In the genomic region with DNA sequence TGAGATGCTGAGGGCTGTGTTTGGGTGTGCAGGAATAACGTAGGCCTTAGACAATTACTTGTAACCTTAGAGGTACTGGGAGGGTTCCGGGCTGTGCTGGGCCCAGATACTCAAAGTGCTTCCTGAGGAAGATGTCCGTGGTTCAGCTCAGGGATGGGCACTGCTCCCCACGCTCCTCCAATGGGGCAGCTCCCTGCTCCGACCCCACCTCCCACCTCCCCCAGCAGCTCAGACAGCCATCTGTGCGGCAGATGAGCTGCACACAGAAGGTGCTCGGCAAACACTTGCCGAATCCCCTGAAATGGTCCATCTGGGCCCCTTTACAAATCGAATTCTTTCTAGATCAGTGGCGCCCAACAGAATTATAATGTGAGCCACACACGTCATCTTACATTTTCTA, we compare ENCODE assay signal across 19 cellular contexts.
DNase-seq lines count a peak whose midpoint lies in the region; ATAC-seq and TF ChIP-seq lines count a peak whose summit lies in the region.
"Had no signal": no experiment of that assay in that cellular context is flagged by ENCODE, and none has a peak within 500 bp of the region (broad histone marks: within the 10 kb centered on the region; RNA-seq: fewer than 3 reads in every experiment).

No MANE protein-coding gene starts in this region.

- no peak for TF ChIP-seq CTCF in GM23338 (conservative IDR thresholded peaks at IDR 0.05; ENCODE audit: low read depth in 2 of 2)
- TF ChIP-seq CTCF in WERI-Rb-1 (IDR thresholded peaks at IDR 0.05; ENCODE audit: low read depth, low read length) = no peak

- no peaks in the 10 kb centered on the region; the same call in 1 of the 2 replicates for H3K9me2 ChIP-seq in GM23338 (ENCODE audit: insufficient read depth)

- H3K23ac ChIP-seq in neuronal stem cell (ENCODE audit: low read depth, low read length, poor library complexity) = peak overlapping the region; percentile 3

- H3K4me3 ChIP-seq in GM23338 (no peak overlapping the region), WERI-Rb-1 (ENCODE audit: low read depth, low read length) (no peak overlapping the region), neuronal stem cell (ENCODE audit: low read length in 2 of 2) (no peak overlapping the region)
- H3K4me3 ChIP-seq: GM23248, ovary, sigmoid colon, transverse colon had no signal

- peaks cover 9% of the 10 kb centered on the region; the same call in 1 of the 2 replicates for H3K27me3 ChIP-seq in GM23338 (ENCODE audit: insufficient read depth)
- H3K27me3 ChIP-seq in WERI-Rb-1 (ENCODE audit: insufficient read depth, low read depth, severe bottlenecking) = no peaks in the 10 kb centered on the region
- no peaks in the 10 kb centered on the region for H3K27me3 ChIP-seq in neuronal stem cell (ENCODE audit: control insufficient read depth in 3 of 3, insufficient read depth in 3 of 3, low read depth in 1 of 3, low read length in 3 of 3)
- H3K27me3 ChIP-seq: ovary, sigmoid colon, transverse colon had no signal

- H3K36me3 ChIP-seq in GM23338 (ENCODE audit: insufficient read depth) (no peaks in the 10 kb centered on the region), WERI-Rb-1 (no peaks in the 10 kb centered on the region), neuronal stem cell (replicated peaks in 1 of 2; ENCODE audit: control insufficient read depth in 2 of 2, insufficient read depth in 2 of 2, low read length in 2 of 2) (no peaks in the 10 kb centered on the region)
- H3K36me3 ChIP-seq: ovary, sigmoid colon, transverse colon had no signal

- H3K9me3 ChIP-seq in WERI-Rb-1 (ENCODE audit: severe bottlenecking) (no peaks in the 10 kb centered on the region), neuronal stem cell (replicated peaks in 1 of 2; ENCODE audit: control insufficient read depth in 2 of 2, insufficient read depth in 1 of 2, low read depth in 1 of 2, low read length in 2 of 2) (no peaks in the 10 kb centered on the region)
- H3K9me3 ChIP-seq: ovary, sigmoid colon, transverse colon had no signal

- H2BK12ac ChIP-seq in neuronal stem cell (ENCODE audit: low read length) = no peak overlapping the region

- no peak overlapping the region for H3K9ac ChIP-seq in neuronal stem cell (ENCODE audit: low read depth, low read length, poor library complexity)
- H3K9ac ChIP-seq: GM23248 had no signal

- H3K36me3 Mint-ChIP-seq in GM23338 (ENCODE audit: low read depth) = no peaks in the 10 kb centered on the region

- H3K27ac Mint-ChIP-seq in GM23338 = no peak overlapping the region; the same call in 1 of the 2 replicates

- H3K79me2 ChIP-seq in GM23338 (replicated peaks; ENCODE audit: insufficient read depth) = no peaks in the 10 kb centered on the region

- peak overlapping the region; percentile 90 for H3K18ac ChIP-seq in neuronal stem cell (ENCODE audit: low read length)

- no peak overlapping the region for H2AK5ac ChIP-seq in neuronal stem cell (ENCODE audit: low read depth, low read length)

- peaks cover 46% of the 10 kb centered on the region for H3K4me1 ChIP-seq in GM23338 (ENCODE audit: insufficient read depth)
- peaks cover 0 to 50% of the 10 kb centered on the region in 2 donors for H3K4me1 ChIP-seq in neuronal stem cell (ENCODE audit: control insufficient read depth in 2 of 2, insufficient read depth in 1 of 2, low read depth in 1 of 2, low read length in 2 of 2)

- H3K4ac ChIP-seq in neuronal stem cell (ENCODE audit: low read length) = no peak overlapping the region

- H3K4me1 Mint-ChIP-seq in GM23338 = peaks cover 54% of the 10 kb centered on the region

- no peaks in the 10 kb centered on the region for H3K79me1 ChIP-seq in neuronal stem cell (ENCODE audit: low read depth, low read length)

- H4K20me1 ChIP-seq in GM23338 (replicated peaks; ENCODE audit: insufficient read depth) = no peaks in the 10 kb centered on the region

- H3K14ac ChIP-seq in neuronal stem cell (ENCODE audit: low read length) = no peak overlapping the region

- H3K4me2 ChIP-seq in GM23338 (peak overlapping the region; percentile 57), neuronal stem cell (ENCODE audit: insufficient read depth, low read length, poor library complexity, severe bottlenecking) (no peak overlapping the region)

- ATAC-seq in GM23338 (peak; percentile 37), HG02759 (IDR thresholded peaks at IDR 0.05; ENCODE audit: unreplicated experiment) (no peak), HG02884 (IDR thresholded peaks at IDR 0.05; ENCODE audit: unreplicated experiment) (no peak), HG03175 (IDR thresholded peaks at IDR 0.05; ENCODE audit: unreplicated experiment) (no peak)

- no peaks in the 10 kb centered on the region for H3K9me3 Mint-ChIP-seq in GM23338
- H3K9me3 Mint-ChIP-seq: stimulated activated naive CD8-positive, alpha-beta T cell treated with anti-CD3 and anti-CD28 coated beads, Interleukin-15, Interleukin-2, amounts not matched to agents 100 ng/mL and 50 ng/mL, for 24 hours had no signal

- no peak overlapping the region for H3K4me3 Mint-ChIP-seq in GM23338

- H3K27ac ChIP-seq in GM23338 (ENCODE audit: low read depth) (no peak overlapping the region), WERI-Rb-1 (peak overlapping the region; percentile 69), neuronal stem cell (replicated peaks; ENCODE audit: low read length) (peak overlapping the region; percentile 75)
- H3K27ac ChIP-seq: GM23248 had no signal

- 0 out of 2 replicates have a peak, but pooled peaks cover 7% of the 10 kb centered on the region for H3F3A ChIP-seq in GM23338 (replicated peaks; ENCODE audit: low read depth)

- H3K27me3 Mint-ChIP-seq in GM23338 (ENCODE audit: insufficient read depth, low read depth, poor library complexity) = peaks cover 38% of the 10 kb centered on the region

- DNase-seq in GM23338 (ENCODE audit: low spot score) (peak; percentile 18), NCI-H1694 treated with DMSO at 0.1 percent for 48 hours (lab: John Stamatoyannopoulos, UW) (peak; percentile 97), WERI-Rb-1 (peak; percentile 86), neuronal stem cell (ENCODE audit: low spot score) (peak; percentile 39)
- DNase-seq: activated CD4-positive, alpha-beta T cell treated with anti-CD3 and anti-CD28 coated beads, Interleukin-2, amount 50 U/mL, for 48 hours; activated naive CD4-positive, alpha-beta T cell treated with Interleukin-2 at 50 U/mL for 16 hours; activated T-cell treated with anti-CD3 and anti-CD28 coated beads, Interleukin-2, amount 50 U/mL, for 1 hour; aorta; COR-L47; GM23248; MM.1S; NCI-H226; ovary; sigmoid colon; transverse colon had no signal

- no CpG with 5 or more reads among the region's 11 CpGs for WGBS in neuronal stem cell (ENCODE audit: extremely low coverage in 2 of 2, insufficient read length in 2 of 2, insufficient replicate concordance in 1 of 2), 2 donors

- peak overlapping the region; percentile 34 for H4K91ac ChIP-seq in neuronal stem cell (ENCODE audit: low read depth, low read length, poor library complexity)

- H2AFZ ChIP-seq in GM23338 (no peak overlapping the region), neuronal stem cell (ENCODE audit: low read length) (no peak overlapping the region)
- H2AFZ ChIP-seq: GM23248 had no signal

- no peak overlapping the region for H4K8ac ChIP-seq in neuronal stem cell (ENCODE audit: low read depth, low read length)

- H2BK120ac ChIP-seq in neuronal stem cell (ENCODE audit: low read depth, low read length) = peak overlapping the region; percentile 76

- H2BK5ac ChIP-seq in neuronal stem cell (ENCODE audit: low read length) = no peak overlapping the region

- H2BK15ac ChIP-seq in neuronal stem cell (ENCODE audit: low read length) = no peak overlapping the region

TF ChIP-seq in GM23338, 12 proteins besides CTCF, POLR2A, EP300 and RAD21:
- no peak for TF ChIP-seq JUNB (IDR thresholded peaks at IDR 0.05; ENCODE audit: unreplicated experiment)
- no peak for TF ChIP-seq EZH2 (IDR thresholded peaks at IDR 0.05; ENCODE audit: low read depth, unreplicated experiment)
- TF ChIP-seq NANOG (IDR thresholded peaks at IDR 0.05; ENCODE audit: borderline replicate concordance) = no peak
- no peak for TF ChIP-seq EZH2phosphoT487 (IDR thresholded peaks at IDR 0.05; ENCODE audit: unreplicated experiment)
- TF ChIP-seq, protein P1, sequence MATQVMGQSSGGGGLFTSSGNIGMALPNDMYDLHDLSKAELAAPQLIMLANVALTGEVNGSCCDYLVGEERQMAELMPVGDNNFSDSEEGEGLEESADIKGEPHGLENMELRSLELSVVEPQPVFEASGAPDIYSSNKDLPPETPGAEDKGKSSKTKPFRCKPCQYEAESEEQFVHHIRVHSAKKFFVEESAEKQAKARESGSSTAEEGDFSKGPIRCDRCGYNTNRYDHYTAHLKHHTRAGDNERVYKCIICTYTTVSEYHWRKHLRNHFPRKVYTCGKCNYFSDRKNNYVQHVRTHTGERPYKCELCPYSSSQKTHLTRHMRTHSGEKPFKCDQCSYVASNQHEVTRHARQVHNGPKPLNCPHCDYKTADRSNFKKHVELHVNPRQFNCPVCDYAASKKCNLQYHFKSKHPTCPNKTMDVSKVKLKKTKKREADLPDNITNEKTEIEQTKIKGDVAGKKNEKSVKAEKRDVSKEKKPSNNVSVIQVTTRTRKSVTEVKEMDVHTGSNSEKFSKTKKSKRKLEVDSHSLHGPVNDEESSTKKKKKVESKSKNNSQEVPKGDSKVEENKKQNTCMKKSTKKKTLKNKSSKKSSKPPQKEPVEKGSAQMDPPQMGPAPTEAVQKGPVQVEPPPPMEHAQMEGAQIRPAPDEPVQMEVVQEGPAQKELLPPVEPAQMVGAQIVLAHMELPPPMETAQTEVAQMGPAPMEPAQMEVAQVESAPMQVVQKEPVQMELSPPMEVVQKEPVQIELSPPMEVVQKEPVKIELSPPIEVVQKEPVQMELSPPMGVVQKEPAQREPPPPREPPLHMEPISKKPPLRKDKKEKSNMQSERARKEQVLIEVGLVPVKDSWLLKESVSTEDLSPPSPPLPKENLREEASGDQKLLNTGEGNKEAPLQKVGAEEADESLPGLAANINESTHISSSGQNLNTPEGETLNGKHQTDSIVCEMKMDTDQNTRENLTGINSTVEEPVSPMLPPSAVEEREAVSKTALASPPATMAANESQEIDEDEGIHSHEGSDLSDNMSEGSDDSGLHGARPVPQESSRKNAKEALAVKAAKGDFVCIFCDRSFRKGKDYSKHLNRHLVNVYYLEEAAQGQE (IDR thresholded peaks at IDR 0.05; ENCODE audit: unreplicated experiment) = no peak
- TF ChIP-seq, protein P2, sequence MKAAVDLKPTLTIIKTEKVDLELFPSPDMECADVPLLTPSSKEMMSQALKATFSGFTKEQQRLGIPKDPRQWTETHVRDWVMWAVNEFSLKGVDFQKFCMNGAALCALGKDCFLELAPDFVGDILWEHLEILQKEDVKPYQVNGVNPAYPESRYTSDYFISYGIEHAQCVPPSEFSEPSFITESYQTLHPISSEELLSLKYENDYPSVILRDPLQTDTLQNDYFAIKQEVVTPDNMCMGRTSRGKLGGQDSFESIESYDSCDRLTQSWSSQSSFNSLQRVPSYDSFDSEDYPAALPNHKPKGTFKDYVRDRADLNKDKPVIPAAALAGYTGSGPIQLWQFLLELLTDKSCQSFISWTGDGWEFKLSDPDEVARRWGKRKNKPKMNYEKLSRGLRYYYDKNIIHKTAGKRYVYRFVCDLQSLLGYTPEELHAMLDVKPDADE (IDR thresholded peaks at IDR 0.05) = no peak
- no peak for TF ChIP-seq CREB1 (CRISPR knock-in tag; IDR thresholded peaks at IDR 0.05; ENCODE audit: low read depth)

Comparison
In these comparisons a context has a peak if more than half of its experiments do, and no peak if none do; other contexts are left out.
1. DNase-seq: peak in every context shown above with its lines; median percentile 97 in NCI-H1694 treated with DMSO at 0.1 percent for 48 hours; 86 in WERI-Rb-1; 39 in neuronal stem cell; 18 in GM23338.